23 cellular contexts compared by ENCODE assay signal in genomic region chr3:141652349-141652748, GRCh38.
"Had no signal": no experiment of that assay in that cellular context is flagged by ENCODE, and none has a peak within 500 bp of the region (broad histone marks: within the 10 kb centered on the region; RNA-seq: fewer than 3 reads in every experiment).

No MANE protein-coding gene starts in this region.

- H3K36me3 ChIP-seq: MG63, SJSA1 had no signal

- H3K27me3 ChIP-seq: MG63, SJSA1 had no signal

- H3K4me3 ChIP-seq: MG63, SJSA1, SK-N-MC had no signal

- H3K27ac ChIP-seq: HL-60, SJSA1, SK-N-MC had no signal

- DNase-seq: Karpas-422, KG1, MG63, NCI-H1092, NCI-H1105 treated with DMSO at 0.1 percent for 48 hours, NCI-H1417 treated with DMSO at 0.1 percent for 48 hours, NCI-H146, NCI-H1694 treated with DMSO at 0.1 percent for 48 hours, NCI-H1930, NCI-H2081, NCI-H2107, NCI-H2227 treated with DMSO at 0.1 percent for 48 hours, NCI-H524, NCI-H526 treated with DMSO at 0.1 percent for 48 hours, NCI-H748 treated with DMSO at 0.1 percent for 48 hours, Right ventricle myocardium superior, RPMI8226, SIG-M5 had no signal

- FAIRE-seq: HTR-8/SVneo, RCC 7860 had no signal

- H3K9me3 ChIP-seq: MG63 had no signal
